ENCODE assay signal across 1 cellular context in the genomic region with DNA sequence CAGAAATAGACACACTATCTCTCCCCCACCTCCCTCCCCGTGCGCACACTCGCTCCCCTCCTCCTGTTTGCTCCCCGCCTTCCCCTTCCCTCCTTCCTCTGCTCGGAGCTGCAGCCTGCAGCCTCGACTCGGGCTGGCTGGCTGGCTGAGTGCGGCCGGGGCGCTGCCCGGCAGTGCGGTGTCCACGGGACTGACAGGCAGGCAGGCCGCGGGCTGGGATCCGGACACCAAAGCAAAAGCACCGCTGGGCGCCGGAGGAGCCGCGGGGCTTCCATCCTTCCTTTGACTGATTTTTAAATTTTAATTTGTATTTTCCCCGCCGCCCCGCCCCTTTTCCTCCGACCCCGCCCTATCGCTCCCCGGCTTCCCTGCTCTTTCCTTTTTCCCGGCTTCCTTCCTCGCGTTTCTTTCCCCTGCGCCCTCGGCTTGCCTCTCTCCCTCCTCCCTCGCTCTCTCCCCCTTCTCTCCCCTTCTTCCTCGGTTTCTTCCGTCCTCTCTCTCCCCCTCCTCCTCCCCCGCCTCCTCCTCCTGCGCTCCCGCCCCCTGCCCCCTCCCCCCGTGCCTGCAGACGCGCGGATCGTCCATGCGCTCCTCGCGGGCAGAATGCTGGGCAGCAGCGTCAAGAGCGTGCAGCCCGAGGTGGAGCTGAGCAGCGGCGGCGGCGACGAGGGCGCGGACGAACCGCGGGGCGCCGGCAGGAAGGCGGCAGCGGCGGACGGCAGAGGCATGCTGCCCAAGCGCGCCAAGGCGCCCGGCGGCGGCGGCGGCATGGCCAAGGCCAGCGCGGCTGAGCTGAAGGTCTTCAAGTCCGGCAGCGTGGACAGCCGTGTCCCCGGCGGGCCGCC.
A peak's percentile ranks its signal among the peaks of the same experiment; 100 is the strongest.
TF ChIP-seq lines count a peak whose summit lies in the region.

No MANE protein-coding gene starts in this region.

TF ChIP-seq in K562, 482 proteins besides CTCF, POLR2A, EP300 and RAD21 (continued from another document and continues in another):
- TF ChIP-seq, protein P1, sequence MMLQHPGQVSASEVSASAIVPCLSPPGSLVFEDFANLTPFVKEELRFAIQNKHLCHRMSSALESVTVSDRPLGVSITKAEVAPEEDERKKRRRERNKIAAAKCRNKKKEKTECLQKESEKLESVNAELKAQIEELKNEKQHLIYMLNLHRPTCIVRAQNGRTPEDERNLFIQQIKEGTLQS (IDR thresholded peaks at IDR 0.05): no peak
- TF ChIP-seq, protein P1 (CRISPR knock-in tag; conservative IDR thresholded peaks at IDR 0.05): no peak
- TF ChIP-seq DDX20 (tag; IDR thresholded peaks at IDR 0.05; ENCODE audit: low read depth): no peak
- peak; percentile 30 for TF ChIP-seq HMGN3 (IDR thresholded peaks at IDR 0.05; ENCODE audit: borderline replicate concordance, extremely low read depth, insufficient read length, low read depth, low read length)
- TF ChIP-seq MTA2 (IDR thresholded peaks at IDR 0.05; ENCODE audit: low read depth): no peak
- TF ChIP-seq, protein P2, sequence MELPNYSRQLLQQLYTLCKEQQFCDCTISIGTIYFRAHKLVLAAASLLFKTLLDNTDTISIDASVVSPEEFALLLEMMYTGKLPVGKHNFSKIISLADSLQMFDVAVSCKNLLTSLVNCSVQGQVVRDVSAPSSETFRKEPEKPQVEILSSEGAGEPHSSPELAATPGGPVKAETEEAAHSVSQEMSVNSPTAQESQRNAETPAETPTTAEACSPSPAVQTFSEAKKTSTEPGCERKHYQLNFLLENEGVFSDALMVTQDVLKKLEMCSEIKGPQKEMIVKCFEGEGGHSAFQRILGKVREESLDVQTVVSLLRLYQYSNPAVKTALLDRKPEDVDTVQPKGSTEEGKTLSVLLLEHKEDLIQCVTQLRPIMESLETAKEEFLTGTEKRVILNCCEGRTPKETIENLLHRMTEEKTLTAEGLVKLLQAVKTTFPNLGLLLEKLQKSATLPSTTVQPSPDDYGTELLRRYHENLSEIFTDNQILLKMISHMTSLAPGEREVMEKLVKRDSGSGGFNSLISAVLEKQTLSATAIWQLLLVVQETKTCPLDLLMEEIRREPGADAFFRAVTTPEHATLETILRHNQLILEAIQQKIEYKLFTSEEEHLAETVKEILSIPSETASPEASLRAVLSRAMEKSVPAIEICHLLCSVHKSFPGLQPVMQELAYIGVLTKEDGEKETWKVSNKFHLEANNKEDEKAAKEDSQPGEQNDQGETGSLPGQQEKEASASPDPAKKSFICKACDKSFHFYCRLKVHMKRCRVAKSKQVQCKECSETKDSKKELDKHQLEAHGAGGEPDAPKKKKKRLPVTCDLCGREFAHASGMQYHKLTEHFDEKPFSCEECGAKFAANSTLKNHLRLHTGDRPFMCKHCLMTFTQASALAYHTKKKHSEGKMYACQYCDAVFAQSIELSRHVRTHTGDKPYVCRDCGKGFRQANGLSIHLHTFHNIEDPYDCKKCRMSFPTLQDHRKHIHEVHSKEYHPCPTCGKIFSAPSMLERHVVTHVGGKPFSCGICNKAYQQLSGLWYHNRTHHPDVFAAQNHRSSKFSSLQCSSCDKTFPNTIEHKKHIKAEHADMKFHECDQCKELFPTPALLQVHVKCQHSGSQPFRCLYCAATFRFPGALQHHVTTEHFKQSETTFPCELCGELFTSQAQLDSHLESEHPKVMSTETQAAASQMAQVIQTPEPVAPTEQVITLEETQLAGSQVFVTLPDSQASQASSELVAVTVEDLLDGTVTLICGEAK (IDR thresholded peaks at IDR 0.05): 0 out of 2 replicates have a peak, but pooled peaks have one; percentile 23
- TF ChIP-seq, protein P2 (CRISPR knock-in tag; IDR thresholded peaks at IDR 0.05): no peak
- TF ChIP-seq, protein P3, sequence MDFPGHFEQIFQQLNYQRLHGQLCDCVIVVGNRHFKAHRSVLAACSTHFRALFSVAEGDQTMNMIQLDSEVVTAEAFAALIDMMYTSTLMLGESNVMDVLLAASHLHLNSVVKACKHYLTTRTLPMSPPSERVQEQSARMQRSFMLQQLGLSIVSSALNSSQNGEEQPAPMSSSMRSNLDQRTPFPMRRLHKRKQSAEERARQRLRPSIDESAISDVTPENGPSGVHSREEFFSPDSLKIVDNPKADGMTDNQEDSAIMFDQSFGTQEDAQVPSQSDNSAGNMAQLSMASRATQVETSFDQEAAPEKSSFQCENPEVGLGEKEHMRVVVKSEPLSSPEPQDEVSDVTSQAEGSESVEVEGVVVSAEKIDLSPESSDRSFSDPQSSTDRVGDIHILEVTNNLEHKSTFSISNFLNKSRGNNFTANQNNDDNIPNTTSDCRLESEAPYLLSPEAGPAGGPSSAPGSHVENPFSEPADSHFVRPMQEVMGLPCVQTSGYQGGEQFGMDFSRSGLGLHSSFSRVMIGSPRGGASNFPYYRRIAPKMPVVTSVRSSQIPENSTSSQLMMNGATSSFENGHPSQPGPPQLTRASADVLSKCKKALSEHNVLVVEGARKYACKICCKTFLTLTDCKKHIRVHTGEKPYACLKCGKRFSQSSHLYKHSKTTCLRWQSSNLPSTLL (IDR thresholded peaks at IDR 0.05): no peak
- TF ChIP-seq MYNN (IDR thresholded peaks at IDR 0.05): no peak
- TF ChIP-seq MYNN (CRISPR knock-in tag; IDR thresholded peaks at IDR 0.05): no peak
- no peak for TF ChIP-seq KDM1A (IDR thresholded peaks at IDR 0.05)
- TF ChIP-seq ZC3H8 (IDR thresholded peaks at IDR 0.05): no peak
- no peak for TF ChIP-seq TFAM (CRISPR knock-in tag; conservative IDR thresholded peaks at IDR 0.05)
- no peak for TF ChIP-seq ATF1 (CRISPR knock-in tag; IDR thresholded peaks at IDR 0.05)
- no peak for TF ChIP-seq ATF1 (tag; IDR thresholded peaks at IDR 0.05)
- no peak for TF ChIP-seq SLC30A9 (CRISPR knock-in tag; IDR thresholded peaks at IDR 0.05)
- TF ChIP-seq BCL6 (CRISPR knock-in tag; IDR thresholded peaks at IDR 0.05): no peak
- no peak for TF ChIP-seq ASH1L (IDR thresholded peaks at IDR 0.05; ENCODE audit: borderline replicate concordance, low read depth, partially characterized antibody)
- TF ChIP-seq, protein P4, sequence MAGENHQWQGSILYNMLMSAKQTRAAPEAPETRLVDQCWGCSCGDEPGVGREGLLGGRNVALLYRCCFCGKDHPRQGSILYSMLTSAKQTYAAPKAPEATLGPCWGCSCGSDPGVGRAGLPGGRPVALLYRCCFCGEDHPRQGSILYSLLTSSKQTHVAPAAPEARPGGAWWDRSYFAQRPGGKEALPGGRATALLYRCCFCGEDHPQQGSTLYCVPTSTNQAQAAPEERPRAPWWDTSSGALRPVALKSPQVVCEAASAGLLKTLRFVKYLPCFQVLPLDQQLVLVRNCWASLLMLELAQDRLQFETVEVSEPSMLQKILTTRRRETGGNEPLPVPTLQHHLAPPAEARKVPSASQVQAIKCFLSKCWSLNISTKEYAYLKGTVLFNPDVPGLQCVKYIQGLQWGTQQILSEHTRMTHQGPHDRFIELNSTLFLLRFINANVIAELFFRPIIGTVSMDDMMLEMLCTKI (IDR thresholded peaks at IDR 0.05; ENCODE audit: partially characterized antibody): no peak
- no peak for TF ChIP-seq KLF1 (tag; IDR thresholded peaks at IDR 0.05)
- TF ChIP-seq GTF2E2 (tag; IDR thresholded peaks at IDR 0.05): no peak
- TF ChIP-seq, protein P5, sequence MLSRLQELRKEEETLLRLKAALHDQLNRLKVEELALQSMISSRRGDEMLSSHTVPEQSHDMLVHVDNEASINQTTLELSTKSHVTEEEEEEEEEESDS (CRISPR knock-in tag; IDR thresholded peaks at IDR 0.05): no peak
- TF ChIP-seq ZNF324 (CRISPR knock-in tag; IDR thresholded peaks at IDR 0.05): no peak
- TF ChIP-seq TSC22D4 (tag; IDR thresholded peaks at IDR 0.05): no peak
- no peak for TF ChIP-seq ZNF551 (CRISPR knock-in tag; IDR thresholded peaks at IDR 0.05)
- TF ChIP-seq, protein P6, sequence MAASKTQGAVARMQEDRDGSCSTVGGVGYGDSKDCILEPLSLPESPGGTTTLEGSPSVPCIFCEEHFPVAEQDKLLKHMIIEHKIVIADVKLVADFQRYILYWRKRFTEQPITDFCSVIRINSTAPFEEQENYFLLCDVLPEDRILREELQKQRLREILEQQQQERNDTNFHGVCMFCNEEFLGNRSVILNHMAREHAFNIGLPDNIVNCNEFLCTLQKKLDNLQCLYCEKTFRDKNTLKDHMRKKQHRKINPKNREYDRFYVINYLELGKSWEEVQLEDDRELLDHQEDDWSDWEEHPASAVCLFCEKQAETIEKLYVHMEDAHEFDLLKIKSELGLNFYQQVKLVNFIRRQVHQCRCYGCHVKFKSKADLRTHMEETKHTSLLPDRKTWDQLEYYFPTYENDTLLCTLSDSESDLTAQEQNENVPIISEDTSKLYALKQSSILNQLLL (CRISPR knock-in tag; IDR thresholded peaks at IDR 0.05; ENCODE audit: borderline replicate concordance): no peak
- TF ChIP-seq HOXB6 (CRISPR knock-in tag; IDR thresholded peaks at IDR 0.05; ENCODE audit: borderline replicate concordance): no peak
- no peak for TF ChIP-seq KAT7 (CRISPR knock-in tag; IDR thresholded peaks at IDR 0.05; ENCODE audit: borderline replicate concordance)
- TF ChIP-seq ZNF444 (CRISPR knock-in tag; IDR thresholded peaks at IDR 0.05): no peak
- TF ChIP-seq PTTG1 (tag; IDR thresholded peaks at IDR 0.05; ENCODE audit: low read depth): no peak
- TF ChIP-seq PHF21A (IDR thresholded peaks at IDR 0.05; ENCODE audit: borderline replicate concordance, low read depth): no peak
- TF ChIP-seq, protein P7, sequence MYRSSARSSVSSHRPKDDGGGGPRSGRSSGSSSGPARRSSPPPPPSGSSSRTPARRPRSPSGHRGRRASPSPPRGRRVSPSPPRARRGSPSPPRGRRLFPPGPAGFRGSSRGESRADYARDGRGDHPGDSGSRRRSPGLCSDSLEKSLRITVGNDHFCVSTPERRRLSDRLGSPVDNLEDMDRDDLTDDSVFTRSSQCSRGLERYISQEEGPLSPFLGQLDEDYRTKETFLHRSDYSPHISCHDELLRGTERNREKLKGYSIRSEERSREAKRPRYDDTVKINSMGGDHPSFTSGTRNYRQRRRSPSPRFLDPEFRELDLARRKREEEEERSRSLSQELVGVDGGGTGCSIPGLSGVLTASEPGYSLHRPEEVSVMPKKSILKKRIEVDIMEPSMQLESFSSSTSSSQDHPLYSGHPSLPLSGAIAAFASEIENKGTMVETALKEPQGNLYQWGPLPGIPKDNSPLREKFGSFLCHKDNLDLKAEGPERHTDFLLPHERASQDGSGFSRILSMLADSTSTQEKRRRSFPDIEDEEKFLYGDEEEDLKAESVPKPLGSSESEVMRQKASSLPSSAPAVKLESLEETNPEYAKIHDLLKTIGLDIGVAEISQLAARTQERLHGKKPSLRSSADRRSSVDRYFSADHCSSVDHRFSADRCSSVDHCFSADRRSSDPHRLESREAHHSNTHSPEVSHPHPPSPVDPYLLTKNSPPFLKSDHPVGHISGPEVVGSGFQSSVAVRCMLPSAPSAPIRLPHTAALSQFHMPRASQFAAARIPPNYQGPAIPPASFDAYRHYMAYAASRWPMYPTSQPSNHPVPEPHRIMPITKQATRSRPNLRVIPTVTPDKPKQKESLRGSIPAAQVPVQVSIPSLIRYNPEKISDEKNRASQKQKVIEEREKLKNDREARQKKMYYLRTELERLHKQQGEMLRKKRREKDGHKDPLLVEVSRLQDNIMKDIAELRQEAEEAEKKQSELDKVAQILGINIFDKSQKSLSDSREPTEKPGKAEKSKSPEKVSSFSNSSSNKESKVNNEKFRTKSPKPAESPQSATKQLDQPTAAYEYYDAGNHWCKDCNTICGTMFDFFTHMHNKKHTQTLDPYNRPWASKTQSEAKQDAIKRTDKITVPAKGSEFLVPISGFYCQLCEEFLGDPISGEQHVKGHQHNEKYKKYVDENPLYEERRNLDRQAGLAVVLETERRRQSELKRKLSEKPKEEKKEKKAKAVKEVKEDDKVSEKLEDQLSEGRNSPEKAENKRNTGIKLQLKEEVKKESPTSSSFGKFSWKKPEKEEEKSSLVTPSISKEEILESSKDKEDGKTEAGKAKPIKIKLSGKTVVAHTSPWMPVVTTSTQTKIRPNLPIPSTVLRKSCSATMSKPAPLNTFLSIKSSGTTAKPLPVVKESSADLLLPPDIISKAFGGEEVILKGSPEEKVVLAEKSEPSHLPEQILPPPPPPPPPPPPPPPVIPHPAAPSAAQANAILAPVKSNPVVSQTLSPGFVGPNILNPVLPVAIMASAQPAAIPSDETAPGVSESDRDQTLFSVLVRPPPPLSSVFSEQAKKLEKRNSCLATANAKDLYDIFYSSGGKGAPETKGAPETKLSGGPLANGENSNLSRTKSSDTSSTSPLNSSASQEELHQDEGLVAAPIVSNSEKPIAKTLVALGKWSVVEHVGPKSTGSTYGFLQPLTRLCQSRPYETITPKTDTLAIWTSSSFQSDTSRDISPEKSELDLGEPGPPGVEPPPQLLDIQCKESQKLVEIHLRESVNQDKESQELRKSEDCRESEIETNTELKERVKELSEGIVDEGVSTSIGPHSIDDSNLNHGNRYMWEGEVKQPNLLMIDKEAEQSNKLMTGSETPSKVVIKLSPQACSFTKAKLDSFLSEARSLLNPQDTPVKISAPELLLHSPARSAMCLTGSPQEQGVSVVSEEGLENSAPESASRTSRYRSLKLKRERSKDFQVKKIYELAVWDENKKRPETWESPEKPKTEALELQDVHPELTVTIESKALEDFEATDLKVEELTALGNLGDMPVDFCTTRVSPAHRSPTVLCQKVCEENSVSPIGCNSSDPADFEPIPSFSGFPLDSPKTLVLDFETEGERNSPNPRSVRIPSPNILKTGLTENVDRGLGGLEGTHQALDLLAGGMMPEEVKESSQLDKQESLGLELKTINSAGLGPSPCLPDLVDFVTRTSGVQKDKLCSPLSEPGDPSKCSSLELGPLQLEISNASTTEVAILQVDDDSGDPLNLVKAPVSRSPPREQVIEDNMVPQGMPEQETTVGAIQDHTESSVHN (IDR thresholded peaks at IDR 0.05; ENCODE audit: borderline replicate concordance in 1 of 2, low read depth in 1 of 2): no peak
